Comparison of ENCODE assay signal across 8 cellular contexts in the genomic region with DNA sequence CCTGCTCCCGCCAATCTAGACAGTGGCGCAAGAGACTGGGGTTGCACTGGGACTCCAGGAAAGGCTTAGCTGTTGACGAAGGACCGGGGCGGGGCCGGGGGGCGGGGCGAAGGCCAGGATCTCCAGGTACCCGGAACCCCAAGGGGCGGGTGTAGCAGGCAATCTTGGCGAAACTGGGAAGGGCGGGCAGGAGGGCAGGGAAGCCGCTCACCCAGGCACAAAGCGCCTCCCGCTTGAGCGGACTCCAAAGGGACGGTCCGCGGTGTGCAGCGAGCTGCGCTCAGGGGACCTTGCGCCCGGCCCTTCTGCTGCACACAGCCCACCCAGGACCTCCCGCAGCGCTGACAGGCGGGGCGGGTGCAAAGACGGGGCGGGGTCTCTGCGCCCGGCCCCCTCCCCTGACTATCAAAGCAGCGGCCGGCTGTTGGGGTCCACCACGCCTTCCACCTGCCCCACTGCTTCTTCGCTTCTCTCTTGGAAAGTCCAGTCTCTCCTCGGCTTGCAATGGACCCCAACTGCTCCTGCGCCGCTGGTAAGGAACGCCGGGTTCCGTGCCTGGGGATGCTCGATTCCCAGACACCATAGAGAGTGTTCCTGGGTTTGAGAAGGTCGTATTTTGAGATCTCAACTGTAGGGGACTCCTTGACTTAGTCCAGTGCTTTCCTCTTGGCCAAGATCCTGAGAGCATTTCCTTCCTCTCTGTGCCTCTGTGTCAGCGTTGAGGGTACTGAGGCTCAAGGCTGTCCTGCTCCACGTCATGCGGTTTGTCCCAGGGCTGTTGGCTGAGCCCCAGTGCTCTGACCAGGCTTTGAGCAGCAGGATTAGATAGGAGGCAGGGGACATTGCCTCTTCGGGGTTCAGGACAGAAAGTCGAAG. TPM values are rescaled to one million over a fixed set of nuclear protein-coding genes. Genes with fewer than 3 reads are reported as not detected.
DNase-seq lines count a peak whose midpoint lies in the region; ATAC-seq and TF ChIP-seq lines count a peak whose summit lies in the region.

Gene MT1F (plus strand): TSS at position 405 of the 876 bp plus-strand sequence. CDS start 100 bp downstream, at position 505.

- H3K4me3 Mint-ChIP-seq in CD8-positive, alpha-beta memory T cell = peak within 1 kb of the TSS; percentile 92 to 98 (median 95)
- H3K4me3 Mint-ChIP-seq in activated naive CD8-positive, alpha-beta T cell treated with anti-CD3 and anti-CD28 coated beads for 36 hours = peak within 1 kb of the TSS; percentile 94

- peaks cover 24 to 48% (median 43%) of the 10 kb centered on the region in 3 donors for H3K4me1 Mint-ChIP-seq in CD8-positive, alpha-beta memory T cell
- peaks cover 23% of the 10 kb centered on the region for H3K4me1 Mint-ChIP-seq in activated naive CD8-positive, alpha-beta T cell treated with anti-CD3 and anti-CD28 coated beads for 36 hours

- H3K36me3 Mint-ChIP-seq in CD8-positive, alpha-beta memory T cell = peaks cover 0 to 11% (median 0%) of the 10 kb centered on the region in 3 donors
- H3K36me3 Mint-ChIP-seq in activated naive CD8-positive, alpha-beta T cell treated with anti-CD3 and anti-CD28 coated beads for 36 hours = peaks cover 5% of the 10 kb centered on the region

- peaks cover 21% of the 10 kb centered on the region for H3K4me1 ChIP-seq in CD8-positive, alpha-beta memory T cell (ENCODE audit: insufficient read depth, low read length)
- H3K4me1 ChIP-seq in HUES48 (ENCODE audit: control insufficient read depth, insufficient read depth, low read length) (peaks cover 11% of the 10 kb centered on the region), tibial artery (peaks cover 0 to 24% (median 11%) of the 10 kb centered on the region in 4 donors)

- POLR2A ChIA-PET in CD8-positive, alpha-beta memory T cell (lab: Charles Lee) = interaction anchor here (0.6 to 1.5 kb wide), 4 partner anchors 14 to 25 kb away, joined by 3 to 14 read pairs (median 6); no protein-coding TSS in a partner anchor

- TF ChIP-seq POLR2A in GM18505 (IDR thresholded peaks at IDR 0.05; ENCODE audit: borderline replicate concordance, extremely low read depth, insufficient read depth, insufficient read length) = no peak

- H3K27me3 ChIP-seq in CD8-positive, alpha-beta memory T cell (ENCODE audit: insufficient read depth, low read length, poor library complexity, severe bottlenecking) = no peaks in the 10 kb centered on the region
- H3K27me3 ChIP-seq in HUES48 (ENCODE audit: control insufficient read depth, insufficient read depth, low read length) = peaks cover 88% of the 10 kb centered on the region
- peaks cover 0 to 40% of the 10 kb centered on the region in 2 donors for H3K27me3 ChIP-seq in tibial artery

- peak within 1 kb of the TSS; percentile 51 for H3K27ac ChIP-seq in CD8-positive, alpha-beta memory T cell (ENCODE audit: low read depth, low read length)
- peak within 1 kb of the TSS; percentile 83 for H3K27ac ChIP-seq in HUES48 (ENCODE audit: low read depth, low read length)
- H3K27ac ChIP-seq in tibial artery = no peak within 1 kb of the TSS

- peak within 1 kb of the TSS; percentile 80 for H3K4me3 ChIP-seq in CD8-positive, alpha-beta memory T cell (ENCODE audit: low read length)
- peak within 1 kb of the TSS; percentile 66 for H3K4me3 ChIP-seq in HUES48 (ENCODE audit: low read depth, low read length)
- H3K4me3 ChIP-seq in tibial artery = peak within 1 kb of the TSS; percentile 45 to 59

- peak; percentile 55 to 84 (median 68) for DNase-seq in CD8-positive, alpha-beta memory T cell
- peak; percentile 23 for DNase-seq in SKM-1 (lab: John Stamatoyannopoulos, UW; ENCODE audit: unreplicated experiment)
- peak; percentile 81 for DNase-seq in activated naive CD8-positive, alpha-beta T cell treated with anti-CD3 and anti-CD28 coated beads for 36 hours
- peak; percentile 85 for DNase-seq in cardiac septum (ENCODE audit: low spot score)
- peak; percentile 43 for DNase-seq in pons (ENCODE audit: low spot score)
- DNase-seq in tibial artery = peak; percentile 73 to 85

- CTCF ChIA-PET in CD8-positive, alpha-beta memory T cell (lab: Charles Lee) = no interaction called here

- no peak for TF ChIP-seq CTCF in tibial artery (IDR thresholded peaks at IDR 0.05)

- peaks cover 1 to 9% of the 10 kb centered on the region in 2 donors for H3K27me3 Mint-ChIP-seq in CD8-positive, alpha-beta memory T cell
- no peaks in the 10 kb centered on the region for H3K27me3 Mint-ChIP-seq in activated naive CD8-positive, alpha-beta T cell treated with anti-CD3 and anti-CD28 coated beads for 36 hours

- no peaks in the 10 kb centered on the region for H3K36me3 ChIP-seq in CD8-positive, alpha-beta memory T cell (ENCODE audit: insufficient read depth, low read length)
- no peaks in the 10 kb centered on the region for H3K36me3 ChIP-seq in HUES48 (ENCODE audit: control insufficient read depth, insufficient read depth, low read length)
- no peaks in the 10 kb centered on the region for H3K36me3 ChIP-seq in tibial artery

- H3K27ac Mint-ChIP-seq in CD8-positive, alpha-beta memory T cell = peak within 1 kb of the TSS; percentile 51 to 99 (median 94)
- peak within 1 kb of the TSS; percentile 83 for H3K27ac Mint-ChIP-seq in activated naive CD8-positive, alpha-beta T cell treated with anti-CD3 and anti-CD28 coated beads for 36 hours

- no peaks in the 10 kb centered on the region for H3K9me3 Mint-ChIP-seq in CD8-positive, alpha-beta memory T cell
- H3K9me3 Mint-ChIP-seq in activated naive CD8-positive, alpha-beta T cell treated with anti-CD3 and anti-CD28 coated beads for 36 hours = no peaks in the 10 kb centered on the region

- no peak for ATAC-seq in GM18505 (IDR thresholded peaks at IDR 0.05; ENCODE audit: unreplicated experiment)

- intact Hi-C loops in cardiac septum (cut with DNase I) (no loop called here), tibial artery (cut with DNase I; ENCODE audit: low total_unique reads) (no loop called here)

- H3K9ac ChIP-seq in HUES48 (ENCODE audit: low read depth, low read length) = no peak within 1 kb of the TSS

- no peaks in the 10 kb centered on the region for H3K9me3 ChIP-seq in CD8-positive, alpha-beta memory T cell (ENCODE audit: low read length)
- H3K9me3 ChIP-seq in HUES48 (ENCODE audit: control insufficient read depth, insufficient read depth, low read length) (no peaks in the 10 kb centered on the region), tibial artery (no peaks in the 10 kb centered on the region)

RNA-seq across cellular contexts. Expression of gene MT1F, which starts in this region (rescaled TPM):
- total RNA-seq in CD8-positive, alpha-beta memory T cell = 10 to 100 TPM; 17.9 to 18.6 TPM
- 60.7 TPM for polyA plus RNA-seq in CD8-positive, alpha-beta memory T cell
- total RNA-seq in activated naive CD8-positive, alpha-beta T cell treated with anti-CD3 and anti-CD28 coated beads for 36 hours = 10 to 100 TPM; 13.1 to 13.2 TPM
- 2.2 TPM for total RNA-seq in cardiac septum

Comparison
In these comparisons a context has a peak if more than half of its experiments do, and no peak if none do; other contexts are left out.
1. DNase-seq: peak in every context shown above with its lines; median percentile 85 in cardiac septum; 81 in activated naive CD8-positive, alpha-beta T cell treated with anti-CD3 and anti-CD28 coated beads for 36 hours; 79 in tibial artery; 68 in CD8-positive, alpha-beta memory T cell; 43 in pons; 23 in SKM-1.
2. H3K27ac ChIP-seq: peak in CD8-positive, alpha-beta memory T cell (single experiment) and HUES48 (single experiment); none in tibial artery (0 of 2).
3. Peak in every context shown above with its lines, with median percentiles within 50 percentile points of each other: H3K4me3 ChIP-seq.